ENCODE assay signal across 12 cellular contexts in genomic region chr2:173288561-173288960, GRCh38.
DNase-seq lines count a peak whose midpoint lies in the region; ATAC-seq lines count a peak whose summit lies in the region.
"Had no signal": no experiment of that assay in that cellular context is flagged by ENCODE, and none has a peak within 500 bp of the region (broad histone marks: within the 10 kb centered on the region; RNA-seq: fewer than 3 reads in every experiment).

No MANE protein-coding gene starts in this region.

- no peak overlapping the region for H3K27ac ChIP-seq in epithelial cell of prostate
- H3K27ac ChIP-seq: BLaER1 treated with 17β-estradiol and CSF1 and Interleukin-3, amounts not matched to agents 10 nM and 100 nM; upper lobe of left lung had no signal

- peak; percentile 56 to 89 for ATAC-seq in activated naive CD4-positive, alpha-beta T cell treated with anti-CD3 and anti-CD28 coated beads, Interleukin-2, amount 50 U/mL, for 72 hours
- peak; percentile 92 for ATAC-seq in stimulated activated effector memory CD8-positive, alpha-beta T cell treated with anti-CD3 and anti-CD28 coated beads, Interleukin-12 subunit alpha, Interleukin-12 subunit beta, amount 100 ng/mL, for 72 hours
- ATAC-seq in HG02840 (IDR thresholded peaks at IDR 0.05; ENCODE audit: low FRiP score, unreplicated experiment): no peak

- DNase-seq in activated naive CD4-positive, alpha-beta T cell treated with anti-CD3 and anti-CD28 coated beads, Interleukin-2, amount 50 U/mL, for 72 hours (ENCODE audit: low spot score in 2 of 2): no peak
- DNase-seq in activated naive CD4-positive, alpha-beta T cell treated with anti-CD3 and anti-CD28 coated beads, Interleukin-2, amount 50 U/mL, for 16 hours: no peak
- DNase-seq in NCI-H226 (peak; percentile 60), epithelial cell of prostate (ENCODE audit: low read depth, low spot score) (peak; percentile 75), NCI-H2196 (lab: John Stamatoyannopoulos, UW; ENCODE audit: unreplicated experiment) (no peak), cerebellar cortex (ENCODE audit: low spot score) (no peak)
- peak in 1 of 2 donors; percentile 73 for DNase-seq in stimulated activated effector memory CD8-positive, alpha-beta T cell treated with anti-CD3 and anti-CD28 coated beads, Interleukin-12 subunit alpha, Interleukin-12 subunit beta, amount 100 ng/mL, for 72 hours (ENCODE audit: low spot score in 2 of 2)
- DNase-seq: activated CD4-positive, alpha-beta T cell treated with anti-CD3 and anti-CD28 coated beads, Interleukin-2, amount 50 U/mL, for 1 hour; retina; upper lobe of left lung had no signal

- H3K9me3 Mint-ChIP-seq in activated naive CD4-positive, alpha-beta T cell treated with anti-CD3 and anti-CD28 coated beads, Interleukin-2, amount 50 U/mL, for 72 hours: no peaks in the 10 kb centered on the region
- no peaks in the 10 kb centered on the region for H3K9me3 Mint-ChIP-seq in stimulated activated effector memory CD8-positive, alpha-beta T cell treated with anti-CD3 and anti-CD28 coated beads, Interleukin-12 subunit alpha, Interleukin-12 subunit beta, amount 100 ng/mL, for 72 hours

- H3K27ac Mint-ChIP-seq in activated naive CD4-positive, alpha-beta T cell treated with anti-CD3 and anti-CD28 coated beads, Interleukin-2, amount 50 U/mL, for 72 hours: peak overlapping the region in 1 of 2 donors; percentile 9
- peak overlapping the region; percentile 60 for H3K27ac Mint-ChIP-seq in stimulated activated effector memory CD8-positive, alpha-beta T cell treated with anti-CD3 and anti-CD28 coated beads, Interleukin-12 subunit alpha, Interleukin-12 subunit beta, amount 100 ng/mL, for 72 hours

- H3K4me3 Mint-ChIP-seq in stimulated activated effector memory CD8-positive, alpha-beta T cell treated with anti-CD3 and anti-CD28 coated beads, Interleukin-12 subunit alpha, Interleukin-12 subunit beta, amount 100 ng/mL, for 72 hours: no peak overlapping the region

- H3K4me1 Mint-ChIP-seq in stimulated activated effector memory CD8-positive, alpha-beta T cell treated with anti-CD3 and anti-CD28 coated beads, Interleukin-12 subunit alpha, Interleukin-12 subunit beta, amount 100 ng/mL, for 72 hours: peaks cover 28% of the 10 kb centered on the region

- H3K36me3 Mint-ChIP-seq in activated naive CD4-positive, alpha-beta T cell treated with anti-CD3 and anti-CD28 coated beads, Interleukin-2, amount 50 U/mL, for 72 hours: no peaks in the 10 kb centered on the region
- no peaks in the 10 kb centered on the region for H3K36me3 Mint-ChIP-seq in stimulated activated effector memory CD8-positive, alpha-beta T cell treated with anti-CD3 and anti-CD28 coated beads, Interleukin-12 subunit alpha, Interleukin-12 subunit beta, amount 100 ng/mL, for 72 hours

Comparison
In these comparisons a context has a peak if more than half of its experiments do, and no peak if none do; other contexts are left out.
1. DNase-seq: peak in NCI-H226 (single experiment) and epithelial cell of prostate (single experiment); none in activated naive CD4-positive, alpha-beta T cell treated with anti-CD3 and anti-CD28 coated beads, Interleukin-2, amount 50 U/mL, for 72 hours (0 of 2), activated naive CD4-positive, alpha-beta T cell treated with anti-CD3 and anti-CD28 coated beads, Interleukin-2, amount 50 U/mL, for 16 hours (single experiment), NCI-H2196 (single experiment) and cerebellar cortex (single experiment).